ENCODE assay signal across 8 cellular contexts in the genomic region with DNA sequence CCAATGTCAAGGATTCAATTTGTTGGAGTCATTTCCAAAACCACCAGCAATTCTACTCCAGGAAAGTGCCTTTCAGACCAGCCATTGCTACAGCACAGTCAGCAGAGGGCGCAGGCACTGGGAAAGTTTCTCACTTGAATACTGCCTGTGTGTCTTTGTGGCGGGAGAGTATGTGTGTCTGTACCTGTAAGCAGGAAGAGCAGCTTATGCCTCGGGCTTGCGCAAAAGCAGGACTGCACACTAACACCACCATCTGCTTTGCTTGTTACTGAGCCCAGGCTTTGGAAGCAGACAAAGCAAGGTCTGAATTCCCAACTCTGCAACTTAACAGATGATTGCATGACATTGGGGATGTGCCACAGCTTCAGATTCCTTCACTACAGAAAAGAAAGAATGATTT. TPM values are rescaled to one million over a fixed set of nuclear protein-coding genes. Genes with fewer than 3 reads are reported as not detected.
DNase-seq lines count a peak whose midpoint lies in the region; ATAC-seq and TF ChIP-seq lines count a peak whose summit lies in the region.

No MANE protein-coding gene starts in this region.

- peaks cover 14% of the 10 kb centered on the region; the same call in 1 of the 2 replicates for H3K27me3 ChIP-seq in SJCRH30

- intact Hi-C loops in posterior vena cava (cut with DNase I): loop anchor here in 1 of 2 donors (1.0 kb wide), 1 partner anchor 13 kb away; no protein-coding TSS in a partner anchor

- H3K9me3 ChIP-seq in SJCRH30 (replicated peaks): no peaks in the 10 kb centered on the region

- peaks cover 23% of the 10 kb centered on the region for H3K4me1 Mint-ChIP-seq in activated naive CD4-positive, alpha-beta T cell treated with anti-CD3 and anti-CD28 coated beads, Interleukin-2, amount 10 ng/mL, durations not matched to agents 7 days and 5 days
- no peaks in the 10 kb centered on the region for H3K4me1 Mint-ChIP-seq in glutamatergic neuron (ENCODE audit: low read depth, unreplicated experiment)

- H3K9me3 Mint-ChIP-seq in activated naive CD4-positive, alpha-beta T cell treated with anti-CD3 and anti-CD28 coated beads, Interleukin-2, amount 10 ng/mL, durations not matched to agents 7 days and 5 days: no peaks in the 10 kb centered on the region
- no peaks in the 10 kb centered on the region for H3K9me3 Mint-ChIP-seq in glutamatergic neuron (ENCODE audit: unreplicated experiment)

- no peak overlapping the region for H3K4me3 Mint-ChIP-seq in activated naive CD4-positive, alpha-beta T cell treated with anti-CD3 and anti-CD28 coated beads, Interleukin-2, amount 10 ng/mL, durations not matched to agents 7 days and 5 days
- H3K4me3 Mint-ChIP-seq in glutamatergic neuron (ENCODE audit: unreplicated experiment): no peak overlapping the region

- no peaks in the 10 kb centered on the region for H3K36me3 Mint-ChIP-seq in activated naive CD4-positive, alpha-beta T cell treated with anti-CD3 and anti-CD28 coated beads, Interleukin-2, amount 10 ng/mL, durations not matched to agents 7 days and 5 days
- no peaks in the 10 kb centered on the region for H3K36me3 Mint-ChIP-seq in glutamatergic neuron (ENCODE audit: unreplicated experiment)

- no peak overlapping the region for H3K4me3 ChIP-seq in SJCRH30

- DNase-seq in DMS153 treated with DMSO at 0.1 percent for 48 hours (lab: John Stamatoyannopoulos, UW; ENCODE audit: unreplicated experiment) (peak; percentile 96), H4 (ENCODE audit: low spot score) (peak; percentile 75), NCI-H1048 (lab: John Stamatoyannopoulos, UW) (peak; percentile 87), SJCRH30 (peak; percentile 59 to 79), glutamatergic neuron (peak; percentile 68), posterior vena cava (ENCODE audit: low spot score) (peak; percentile 86)
- DNase-seq in activated naive CD4-positive, alpha-beta T cell treated with anti-CD3 and anti-CD28 coated beads, Interleukin-2, amount 10 ng/mL, durations not matched to agents 7 days and 5 days: peak; percentile 85

- TF ChIP-seq CTCF in glutamatergic neuron (IDR thresholded peaks at IDR 0.05; ENCODE audit: partially characterized antibody, unreplicated experiment): peak; percentile 62

- no peak overlapping the region for H3K27ac Mint-ChIP-seq in activated naive CD4-positive, alpha-beta T cell treated with anti-CD3 and anti-CD28 coated beads, Interleukin-2, amount 10 ng/mL, durations not matched to agents 7 days and 5 days
- no peak overlapping the region for H3K27ac Mint-ChIP-seq in glutamatergic neuron (ENCODE audit: unreplicated experiment)

- no peaks in the 10 kb centered on the region for H3K4me1 ChIP-seq in SJCRH30

- H3K27me3 Mint-ChIP-seq in activated naive CD4-positive, alpha-beta T cell treated with anti-CD3 and anti-CD28 coated beads, Interleukin-2, amount 10 ng/mL, durations not matched to agents 7 days and 5 days: peaks cover 62% of the 10 kb centered on the region
- no peaks in the 10 kb centered on the region for H3K27me3 Mint-ChIP-seq in glutamatergic neuron (ENCODE audit: unreplicated experiment)

- CTCF ChIA-PET in activated naive CD4-positive, alpha-beta T cell treated with anti-CD3 and anti-CD28 coated beads, Interleukin-2, amount 10 ng/mL, durations not matched to agents 7 days and 5 days (lab: Charles Lee): interaction anchor here (0.7 to 5.7 kb wide), 19 partner anchors 9 to 633 kb away, joined by 3 to 164 read pairs (median 5); no protein-coding TSS in a partner anchor

- ATAC-seq in HG03439 (IDR thresholded peaks at IDR 0.05; ENCODE audit: unreplicated experiment): no peak

- no peak overlapping the region for H3K27ac ChIP-seq in SJCRH30

- H3K36me3 ChIP-seq in SJCRH30: no peaks in the 10 kb centered on the region

RNA-seq across cellular contexts. Expression of a gene that starts 7.0 kb away (rescaled TPM):
- not detected in 2 replicates for total RNA-seq in H4 (2014; rRNA removed; shearing (Covaris generic))
- not detected in 2 replicates for total RNA-seq in SJCRH30 (2014; rRNA removed; shearing (Covaris generic))
- total RNA-seq in glutamatergic neuron (ENCODE audit: unreplicated experiment) (not detected), posterior vena cava (not detected)

RNA-seq across cellular contexts. Expression of a gene that starts 22.3 kb away (rescaled TPM):
- total RNA-seq in H4 (2014; rRNA removed; shearing (Covaris generic)): not detected in 2 replicates
- total RNA-seq in SJCRH30 (2014; rRNA removed; shearing (Covaris generic)): not detected in 2 replicates
- total RNA-seq in glutamatergic neuron (ENCODE audit: unreplicated experiment): not detected
- total RNA-seq in posterior vena cava: 1 to 10 TPM; 1.8 to 4.3 TPM

RNA-seq across cellular contexts. Expression of a gene that starts 27.5 kb away (rescaled TPM):
- total RNA-seq in H4 (2014; rRNA removed; shearing (Covaris generic)): 1.9 and 3.8 TPM in 2 replicates
- not detected in 2 replicates for total RNA-seq in SJCRH30 (2014; rRNA removed; shearing (Covaris generic))
- total RNA-seq in glutamatergic neuron (ENCODE audit: unreplicated experiment): not detected
- 1 to 10 TPM; 3.2 to 9.2 TPM for total RNA-seq in posterior vena cava
